ENCODE assay signal across 8 cellular contexts in the genomic region with DNA sequence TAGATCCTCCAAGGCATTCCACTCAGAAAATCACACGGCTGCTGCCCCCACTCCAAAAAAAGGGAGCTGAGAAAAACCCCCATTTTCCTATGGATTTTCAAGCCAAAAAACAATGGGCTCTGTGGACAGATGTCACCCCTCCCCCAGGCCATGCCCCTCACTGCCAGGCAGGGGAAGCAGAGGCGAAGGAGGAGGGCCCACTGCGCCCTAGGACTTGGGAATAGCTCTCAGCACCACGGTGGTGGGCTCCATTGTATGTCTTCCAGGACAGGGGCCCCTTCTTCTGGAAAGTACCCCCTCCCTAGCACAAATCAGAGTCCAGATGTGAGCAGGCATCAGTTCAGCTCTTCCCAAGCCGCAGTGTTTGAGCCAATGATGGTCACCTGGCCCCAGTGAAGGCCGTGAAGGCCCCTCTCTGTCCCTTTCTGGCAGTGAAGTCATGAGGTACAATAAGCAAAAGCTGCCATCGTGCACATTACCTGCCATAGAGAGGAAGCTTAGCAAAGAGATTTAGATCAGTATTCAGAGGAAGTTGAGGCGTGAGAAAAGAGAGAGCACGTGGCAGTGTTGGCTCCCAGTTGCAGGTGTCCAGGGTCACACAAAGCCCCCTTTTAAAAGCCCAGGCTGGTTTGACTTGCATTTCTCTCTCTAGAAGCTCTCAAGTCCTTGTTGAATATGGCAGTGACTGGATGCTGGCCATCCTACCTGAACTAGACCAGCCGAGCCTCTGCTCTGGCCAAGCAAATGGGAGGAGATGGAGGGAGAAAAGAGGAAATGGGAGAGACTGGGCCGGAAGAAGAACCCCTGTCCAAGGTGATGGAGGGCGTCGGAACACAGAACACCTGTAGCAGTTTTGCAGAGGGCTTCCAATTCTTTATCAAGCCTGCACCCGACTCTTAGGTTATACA.
A peak's percentile ranks its signal among the peaks of the same experiment; 100 is the strongest.
DNase-seq lines count a peak whose midpoint lies in the region; ATAC-seq, FAIRE-seq and TF ChIP-seq lines count a peak whose summit lies in the region.

No MANE protein-coding gene starts in this region.

- peaks cover 45% of the 10 kb centered on the region for H3K9me1 ChIP-seq in IMR-90 (ENCODE audit: insufficient read depth, low read length)
- no peaks in the 10 kb centered on the region for H3K9me1 ChIP-seq in K562 (ENCODE audit: control insufficient read depth, insufficient read depth, low read length)

- H3K9me3 Mint-ChIP-seq in naive B cell: no peaks in the 10 kb centered on the region

- H3K36me3 ChIP-seq in IMR-90 (ENCODE audit: control insufficient read depth, insufficient read depth, low read length): no peaks in the 10 kb centered on the region
- H3K36me3 ChIP-seq in K562 (ENCODE audit: control insufficient read depth, insufficient read depth, low read length): no peaks in the 10 kb centered on the region

- H3K9me3 ChIP-seq in A549 (no peaks in the 10 kb centered on the region), IMR-90 (ENCODE audit: control insufficient read depth, insufficient read depth, low read length) (no peaks in the 10 kb centered on the region), K562 (replicated peaks; ENCODE audit: control insufficient read depth, insufficient read depth, low read depth, low read length) (no peaks in the 10 kb centered on the region)

- H2BK5ac ChIP-seq in IMR-90 (ENCODE audit: low read depth, low read length, poor library complexity, severe bottlenecking): peak overlapping the region; percentile 97

- H3K4me3 Mint-ChIP-seq in naive B cell: peak overlapping the region in 7 of 8 donors; percentile 63 to 92 (median 86)

- BruUV-seq in IMR-90 (replicated peaks; lab: Mats Ljungman, UMichigan) (no TSS peak), K562 (replicated peaks; lab: Mats Ljungman, UMichigan) (no TSS peak)

- CTCF ChIA-PET in A549 (lab: Yijun Ruan, JAX) (interaction anchor here (1.0 to 12.5 kb wide), 10 partner anchors 10 to 375 kb away, joined by 3 to 94 read pairs (median 6); no protein-coding TSS in a partner anchor), IMR-90 (lab: Yijun Ruan, JAX) (interaction anchor here (1.0 to 1.3 kb wide), 2 partner anchors 9 to 104 kb away, joined by 3 to 6 read pairs; no protein-coding TSS in a partner anchor), K562 (lab: Yijun Ruan, JAX; ENCODE audit: low intra/inter-chr PET ratio) (interaction anchor here (0.6 kb wide), 1 partner anchor 359 kb away, joined by 3 read pairs; no protein-coding TSS in a partner anchor)

- H3K4me1 Mint-ChIP-seq in naive B cell: peaks cover 46 to 61% (median 54%) of the 10 kb centered on the region in 3 donors

- peak overlapping the region; percentile 95 to 99 (median 98) for H3K27ac Mint-ChIP-seq in naive B cell

- peak overlapping the region; percentile 82; the same call in 1 of the 2 replicates for H3K23ac ChIP-seq in IMR-90 (ENCODE audit: low read depth, low read length)

- POLR2A ChIA-PET in A549 (lab: Yijun Ruan, JAX) (interaction anchor here (1.0 to 3.8 kb wide), 6 partner anchors 8 to 368 kb away, joined by 4 to 33 read pairs (median 6); a partner anchor contains a TSS), IMR-90 (lab: Charles Lee; ENCODE audit: unreplicated experiment) (no interaction called here), K562 (lab: Yijun Ruan, JAX) (interaction anchor here (0.6 to 1.5 kb wide), 6 partner anchors 8 to 367 kb away, joined by 3 to 7 read pairs (median 4); no protein-coding TSS in a partner anchor)

- DNase-seq in A549 (ENCODE audit: low read depth in 1 of 2, low spot score in 1 of 2) (no peak), IMR-90 (no peak), K562 (ENCODE audit: extremely low read depth in 1 of 4, low spot score in 3 of 4) (no peak), naive B cell (no peak), foreskin melanocyte (no peak), NCI-H446 (lab: John Stamatoyannopoulos, UW) (no peak), NCI-H187 treated with DMSO at 0.1 percent for 48 hours (lab: John Stamatoyannopoulos, UW) (no peak), NCI-H1048 (lab: John Stamatoyannopoulos, UW) (no peak)

- H3K79me1 ChIP-seq in IMR-90 (ENCODE audit: low read depth in 1 of 2, low read length in 2 of 2): peaks cover 0 to 21% of the 10 kb centered on the region in 2 experiments; a peak in 2 of 4 replicates

- peak overlapping the region; percentile 96; the same call in 1 of the 2 replicates for H3K56ac ChIP-seq in IMR-90 (ENCODE audit: extremely low read depth, insufficient read depth, low read length)

- TF ChIP-seq CTCF in A549 (IDR thresholded peaks at IDR 0.05) (no peak), IMR-90 (conservative IDR thresholded peaks at IDR 0.05; ENCODE audit: low read depth, low read length) (no peak), K562 (IDR thresholded peaks at IDR 0.05 in 2 of 3, conservative IDR thresholded peaks at IDR 0.05 in 1 of 3; ENCODE audit: insufficient read depth in 2 of 3, low read depth in 1 of 3, low read length in 3 of 3) (no peak)

- FAIRE-seq in A549 (lab: Jason Lieb, UNC) (no peak), K562 (lab: Jason Lieb, UNC) (no peak)

- H3K4me1 ChIP-seq in A549 (peaks cover 82% of the 10 kb centered on the region), IMR-90 (ENCODE audit: control insufficient read depth, insufficient read depth, low read length) (peaks cover 51% of the 10 kb centered on the region), K562 (replicated peaks in 1 of 2; ENCODE audit: control insufficient read depth in 2 of 2, insufficient read depth in 2 of 2, low read length in 2 of 2) (peaks cover 47 to 85% of the 10 kb centered on the region in 2 experiments)

- H3K27ac ChIP-seq in A549 (peak overlapping the region; percentile 94 to 95), IMR-90 (ENCODE audit: insufficient read depth, low read length) (peak overlapping the region; percentile 96), K562 (ENCODE audit: extremely low read depth, low read depth, low read length) (no peak overlapping the region)

- peak overlapping the region; percentile 44 for H3K9ac ChIP-seq in IMR-90 (ENCODE audit: low read depth, low read length)
- no peak overlapping the region for H3K9ac ChIP-seq in K562 (ENCODE audit: insufficient read depth in 1 of 2, low read depth in 2 of 2, low read length in 2 of 2)

- H3K4me2 ChIP-seq in A549 (peak overlapping the region; percentile 52), IMR-90 (ENCODE audit: low read depth, low read length) (peak overlapping the region; percentile 68), K562 (ENCODE audit: insufficient read depth, low read length) (no peak overlapping the region)

- H2BK15ac ChIP-seq in IMR-90 (ENCODE audit: low read depth, low read length): peak overlapping the region; percentile 79

- H2BK120ac ChIP-seq in IMR-90 (ENCODE audit: low read depth, low read length): peak overlapping the region; percentile 99

- H3K27me3 Mint-ChIP-seq in naive B cell: no peaks in the 10 kb centered on the region

- ATAC-seq in A549 (no peak), IMR-90 (ENCODE audit: low read depth) (no peak), K562 (no peak), naive B cell (ENCODE audit: low read depth in 2 of 2) (no peak)

- no peaks in the 10 kb centered on the region for H3K27me3 ChIP-seq in IMR-90 (ENCODE audit: control insufficient read depth, insufficient read depth, low read length)
- H3K27me3 ChIP-seq in K562 (ENCODE audit: control insufficient read depth in 2 of 2, insufficient read depth in 2 of 2, low read length in 2 of 2): no peaks in the 10 kb centered on the region

- H3K18ac ChIP-seq in IMR-90 (ENCODE audit: low read depth, low read length): peak overlapping the region; percentile 91

- dilution Hi-C loops in IMR-90 (cut with HindIII; ENCODE audit: low sequenced_read_pairs, unreplicated experiment): no loop called here

- H4K8ac ChIP-seq in IMR-90 (ENCODE audit: low read depth in 2 of 2, low read length in 2 of 2): peak overlapping the region; percentile 69 to 97

- no peak for TF ChIP-seq POLR2A in A549 (IDR thresholded peaks at IDR 0.05; ENCODE audit: low read length)
- peak; percentile 47; the same call in 1 of the 2 replicates for TF ChIP-seq POLR2A in IMR-90 (IDR thresholded peaks at IDR 0.05; ENCODE audit: low read depth, low read length)
- no peak for TF ChIP-seq POLR2A in K562 (conservative IDR thresholded peaks at IDR 0.05)

- 83% methylated on average over 14 of the region's 14 CpGs for WGBS in A549 (ENCODE audit: missing lambda C conversion rate)
- 87% methylated on average over 3 of the region's 14 CpGs; no CpG with 5 or more reads in 1 of the 2 experiments for WGBS in IMR-90 (ENCODE audit: extremely low coverage in 2 of 2, insufficient read length in 1 of 2), 2 experiments
- 76% methylated on average over 14 of the region's 14 CpGs for WGBS in K562 (ENCODE audit: insufficient coverage, low coverage, missing lambda C conversion rate)

- no peak for TF ChIP-seq RAD21 in A549 (conservative IDR thresholded peaks at IDR 0.05 in 1 of 2, IDR thresholded peaks at IDR 0.05 in 1 of 2)
- no peak for TF ChIP-seq RAD21 in IMR-90 (IDR thresholded peaks at IDR 0.05; ENCODE audit: low read length)
- TF ChIP-seq RAD21 in K562 (CRISPR knock-in tag; conservative IDR thresholded peaks at IDR 0.05 in 1 of 2, IDR thresholded peaks at IDR 0.05 in 1 of 2): no peak

- no peaks in the 10 kb centered on the region for H3K79me2 ChIP-seq in K562 (ENCODE audit: control insufficient read depth, insufficient read depth, low read length)

- H4K5ac ChIP-seq in IMR-90 (ENCODE audit: low read depth, low read length): peak overlapping the region; percentile 92

- H3K4me3 ChIP-seq in A549: no peak overlapping the region
- H3K4me3 ChIP-seq in IMR-90 (ENCODE audit: insufficient read depth, low read depth, low read length): no peak overlapping the region
- H3K4me3 ChIP-seq in K562: no peak overlapping the region

- peak overlapping the region; percentile 97 for H4K91ac ChIP-seq in IMR-90 (ENCODE audit: insufficient read depth, low read depth, low read length)

- H2AFZ ChIP-seq in IMR-90 (replicated peaks; ENCODE audit: low read length, poor library complexity) (peak overlapping the region; percentile 53), K562 (ENCODE audit: low read depth, low read length) (no peak overlapping the region)

- peak overlapping the region; percentile 39 for H3K14ac ChIP-seq in IMR-90 (replicated peaks; ENCODE audit: low read depth, low read length)

- peak overlapping the region; percentile 99 for H2BK20ac ChIP-seq in IMR-90 (ENCODE audit: low read depth, low read length)

- peak overlapping the region; percentile 81 for H2AK9ac ChIP-seq in IMR-90 (replicated peaks; ENCODE audit: low read depth, low read length, poor library complexity)

- H3K4ac ChIP-seq in IMR-90 (ENCODE audit: low read depth, low read length): peak overlapping the region; percentile 97

- no peaks in the 10 kb centered on the region for H3K36me3 Mint-ChIP-seq in naive B cell

- intact Hi-C loops in IMR-90 (cut with micrococcal nuclease) (loop anchor here (2.0 kb wide), 1 partner anchor 103 kb away; no protein-coding TSS in a partner anchor), K562 (cut with micrococcal nuclease) (loop anchor here (5.0 kb wide), 3 partner anchors 103 to 482 kb away; no protein-coding TSS in a partner anchor)

- no peaks in the 10 kb centered on the region for H4K20me1 ChIP-seq in IMR-90 (ENCODE audit: insufficient read depth, low read length)
- no peaks in the 10 kb centered on the region for H4K20me1 ChIP-seq in K562 (replicated peaks; ENCODE audit: control insufficient read depth, insufficient read depth, low read length)

- peak overlapping the region; percentile 90 for H2AK5ac ChIP-seq in IMR-90 (ENCODE audit: low read depth, low read length)

- TF ChIP-seq EP300 in A549 (IDR thresholded peaks at IDR 0.05) (no peak), K562 (IDR thresholded peaks at IDR 0.05; ENCODE audit: low read length) (no peak)

- in situ Hi-C loops in IMR-90 (cut with MboI; ENCODE audit: low sequenced_read_pairs) (loop anchor here (5.0 to 10.0 kb wide), 3 partner anchors 103 to 482 kb away; no protein-coding TSS in a partner anchor), K562 (cut with MboI) (no loop called here)
